Comparison of ENCODE assay signal across 1 cellular context in the genomic region with DNA sequence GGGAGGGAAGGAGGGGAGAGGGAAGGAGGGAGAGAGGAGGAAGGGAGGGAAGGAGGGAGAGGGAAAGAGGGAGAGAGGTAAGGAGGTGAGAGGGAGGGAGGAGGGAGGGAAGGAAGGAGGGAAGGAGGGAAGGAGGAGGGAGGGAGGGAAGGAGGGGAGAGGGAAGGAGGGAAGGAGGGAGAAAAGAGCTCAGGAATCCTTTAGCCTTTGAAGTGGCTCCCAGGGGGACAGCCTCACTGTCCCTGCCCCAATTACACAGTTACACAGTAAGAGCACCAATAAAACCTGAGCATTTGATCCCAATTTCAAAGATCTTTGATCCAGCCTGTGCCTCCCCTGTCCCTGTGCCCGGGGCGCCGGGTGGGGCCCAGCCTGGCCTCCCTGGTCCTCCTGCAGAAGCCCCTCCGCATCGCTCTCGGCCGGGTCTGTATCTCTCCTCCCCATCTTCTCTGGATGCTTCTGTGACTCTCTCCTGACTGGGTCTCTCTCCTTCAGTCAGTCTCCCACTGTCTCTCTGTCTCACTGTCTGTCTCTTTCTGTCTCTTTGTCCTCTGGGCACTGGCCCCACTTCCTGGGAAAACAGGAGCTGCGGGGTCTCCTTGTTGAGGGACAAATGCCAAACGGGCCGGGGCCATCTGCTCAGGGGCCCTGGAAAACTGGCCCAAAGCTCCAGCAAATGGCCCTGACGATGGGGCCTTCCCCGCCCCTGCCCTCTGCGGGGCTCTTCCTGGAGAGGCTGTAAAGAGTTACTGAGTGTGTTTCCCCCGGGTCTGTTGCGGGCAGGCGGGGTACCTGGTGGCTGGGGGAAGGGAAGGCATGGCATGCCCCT.
TF ChIP-seq lines count a peak whose summit lies in the region.

No MANE protein-coding gene starts in this region.

TF ChIP-seq in H1, 55 proteins besides CTCF, POLR2A, EP300 and RAD21:
- TF ChIP-seq FOSL1 (IDR thresholded peaks at IDR 0.05; ENCODE audit: insufficient read depth, low read depth, low read length) (no peak), SP4 (IDR thresholded peaks at IDR 0.05; ENCODE audit: low read length) (no peak), YY1 (IDR thresholded peaks at IDR 0.05; ENCODE audit: low read depth, low read length) (no peak), HDAC2 (IDR thresholded peaks at IDR 0.05; ENCODE audit: borderline replicate concordance in 1 of 2, low read depth in 2 of 2, low read length in 2 of 2) (no peak), POU5F1 (IDR thresholded peaks at IDR 0.05; ENCODE audit: low read depth, low read length) (no peak), SP1 (IDR thresholded peaks at IDR 0.05; ENCODE audit: low read depth, low read length) (no peak), ASH2L (IDR thresholded peaks at IDR 0.05; ENCODE audit: low read length) (no peak), HDAC6 (IDR thresholded peaks at IDR 0.05; ENCODE audit: low read depth, low read length) (no peak), ZNF274 (IDR thresholded peaks at IDR 0.05; ENCODE audit: borderline replicate concordance, extremely low read depth, low read length) (no peak), CTBP2 (IDR thresholded peaks at IDR 0.05; ENCODE audit: borderline replicate concordance, insufficient read depth, insufficient read length, low read length) (no peak), BACH1 (IDR thresholded peaks at IDR 0.05; ENCODE audit: low read length) (no peak), SAP30 (IDR thresholded peaks at IDR 0.05; ENCODE audit: insufficient read depth, insufficient replicate concordance, low read length) (no peak), KDM5A (IDR thresholded peaks at IDR 0.05; ENCODE audit: low read length) (no peak)
